Comparison of ENCODE assay signal across 20 cellular contexts in the genomic region with DNA sequence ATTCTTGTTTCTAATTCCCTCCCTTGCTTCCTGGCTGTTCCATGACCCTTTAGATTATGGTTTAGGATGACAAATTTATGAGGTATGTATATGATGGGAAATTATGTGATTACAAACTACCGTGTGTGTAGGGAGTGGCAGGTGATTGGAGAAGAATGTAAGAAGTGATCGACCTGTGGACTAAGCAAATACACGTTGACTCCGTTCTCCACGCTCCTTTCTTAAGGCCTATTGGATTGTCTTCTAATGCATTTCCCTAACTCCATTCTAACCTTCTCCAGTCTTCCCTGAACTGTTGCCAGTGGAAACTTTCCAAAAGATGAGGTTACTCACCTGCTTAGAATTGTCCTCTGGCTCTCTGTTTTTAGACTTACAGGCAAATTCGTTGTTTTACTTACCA. TPM values are rescaled to one million over a fixed set of nuclear protein-coding genes. Genes with fewer than 3 reads are reported as not detected.
DNase-seq lines count a peak whose midpoint lies in the region; ATAC-seq and TF ChIP-seq lines count a peak whose summit lies in the region.
"Had no signal": no experiment of that assay in that cellular context is flagged by ENCODE, and none has a peak within 500 bp of the region (broad histone marks: within the 10 kb centered on the region; RNA-seq: fewer than 3 reads in every experiment).

No MANE protein-coding gene starts in this region.

- H3K36me3 ChIP-seq in Panc1 (ENCODE audit: control insufficient read depth, insufficient read depth, low read length), result no peaks in the 10 kb centered on the region
- no peaks in the 10 kb centered on the region for H3K36me3 ChIP-seq in mucosa of rectum (ENCODE audit: control insufficient read depth in 2 of 2, insufficient read depth in 2 of 2, low read length in 2 of 2)
- H3K36me3 ChIP-seq in upper lobe of right lung, result no peaks in the 10 kb centered on the region

- DNase-seq in Panc1 (ENCODE audit: low read depth, low spot score) (no peak), dorsolateral prefrontal cortex (no peak), upper lobe of right lung (no peak), NCI-H510A treated with DMSO at 0.1 percent for 48 hours (lab: John Stamatoyannopoulos, UW) (no peak), Kasumi-1 (lab: John Stamatoyannopoulos, UW) (no peak)
- DNase-seq: CD8-positive, alpha-beta T cell; DMS79; GM23248; HCEC 1CT; KG1; NCI-H1417; NCI-H187 treated with DMSO at 0.1 percent for 48 hours; NCI-H446; Right ventricle myocardium superior; SK-N-SH had no signal

- H3K4me1 ChIP-seq in Panc1 (ENCODE audit: control insufficient read depth, insufficient read depth, low read length) (no peaks in the 10 kb centered on the region; the same call in none of the 2 replicates), mucosa of rectum (ENCODE audit: control insufficient read depth in 2 of 2, insufficient read depth in 2 of 2, low read length in 2 of 2) (peaks cover 36 to 47% of the 10 kb centered on the region in 2 donors), upper lobe of right lung (peaks cover 20% of the 10 kb centered on the region)
- H3K4me1 ChIP-seq: A549, BLaER1 had no signal

- ATAC-seq in Panc1 (peak; percentile 40), upper lobe of right lung (no peak), GM18858 (IDR thresholded peaks at IDR 0.05; ENCODE audit: unreplicated experiment) (no peak)
- ATAC-seq: CD8-positive, alpha-beta T cell had no signal

- no peaks in the 10 kb centered on the region for H3K27me3 ChIP-seq in Panc1 (ENCODE audit: control insufficient read depth, insufficient read depth, low read length)
- no peaks in the 10 kb centered on the region for H3K27me3 ChIP-seq in dorsolateral prefrontal cortex
- H3K27me3 ChIP-seq in mucosa of rectum (ENCODE audit: control insufficient read depth in 2 of 2, insufficient read depth in 2 of 2, low read length in 2 of 2), result no peaks in the 10 kb centered on the region
- H3K27me3 ChIP-seq in upper lobe of right lung, result no peaks in the 10 kb centered on the region
- H3K27me3 ChIP-seq: BLaER1 had no signal

- no peak overlapping the region for H3K9ac ChIP-seq in mucosa of rectum (ENCODE audit: low read depth in 1 of 2, low read length in 2 of 2)
- H3K9ac ChIP-seq: BLaER1, GM23248, SK-N-SH had no signal

- peaks cover 34% of the 10 kb centered on the region; the same call in 1 of the 2 replicates for H3K9me3 ChIP-seq in Panc1 (ENCODE audit: control insufficient read depth, insufficient read depth, low read depth, low read length)
- H3K9me3 ChIP-seq in mucosa of rectum (ENCODE audit: control insufficient read depth in 2 of 2, low read length in 2 of 2), result peaks cover 0 to 7% of the 10 kb centered on the region in 2 donors
- H3K9me3 ChIP-seq in upper lobe of right lung, result peaks cover 7% of the 10 kb centered on the region

- H3K27ac ChIP-seq in Panc1 (ENCODE audit: low read length), result peak overlapping the region; percentile 57
- H3K27ac ChIP-seq in dorsolateral prefrontal cortex, result peak overlapping the region in 41 of 59 donors; percentile 5 to 99 (median 73)
- H3K27ac ChIP-seq in mucosa of rectum (ENCODE audit: low read depth in 2 of 2, low read length in 2 of 2), result peak overlapping the region; percentile 81 to 89
- H3K27ac ChIP-seq in upper lobe of right lung, result peak overlapping the region; percentile 27
- H3K27ac ChIP-seq: A549, BLaER1, GM23248 had no signal

- CTCF ChIA-PET in Panc1 (lab: Charles Lee), result no interaction called here

- H3K4me3 ChIP-seq in Panc1 (ENCODE audit: low read depth in 2 of 2, low read length in 2 of 2) (no peak overlapping the region), dorsolateral prefrontal cortex (no peak overlapping the region), mucosa of rectum (ENCODE audit: low read length in 2 of 2) (peak overlapping the region; percentile 11 to 33), upper lobe of right lung (no peak overlapping the region)
- H3K4me3 ChIP-seq: A549, BLaER1, GM23248 had no signal

- intact Hi-C loops in Panc1 (cut with micrococcal nuclease; ENCODE audit: unreplicated experiment) (no loop called here), dorsolateral prefrontal cortex (cut with DNase I) (no loop called here), upper lobe of right lung (cut with DNase I) (no loop called here)

- no TSS peak for BruUV-seq in Panc1 (replicated peaks; lab: Mats Ljungman, UMichigan)

- in situ Hi-C loops in Panc1 (cut with HindIII; ENCODE audit: low pct_unique_long_range_greater_than_20kb, low sequenced_read_pairs), result no loop called here

- TF ChIP-seq CTCF in Panc1 (IDR thresholded peaks at IDR 0.05) (no peak), dorsolateral prefrontal cortex (IDR thresholded peaks at IDR 0.05 in 54 of 56, conservative IDR thresholded peaks at IDR 0.05 in 2 of 56; ENCODE audit: low read depth in 1 of 56, partially characterized antibody in 56 of 56) (no peak), upper lobe of right lung (IDR thresholded peaks at IDR 0.05) (no peak)

- POLR2A ChIA-PET in Panc1 (lab: Charles Lee), result no interaction called here

RNA-seq across cellular contexts. Expression of a gene that starts 36.6 kb away (rescaled TPM):
- total RNA-seq in Panc1 (2021; ENCODE audit: unreplicated experiment), result 9.4 TPM
- 6.6 TPM for polyA plus RNA-seq in Panc1 (2012; ENCODE audit: insufficient read length)
- 100 to 1,000 TPM in 23 of 120 experiments, 10 to 100 TPM in 97; 43.4 to 233 (median 75.7) TPM for total RNA-seq in dorsolateral prefrontal cortex
- 47.5 TPM for total RNA-seq in upper lobe of right lung
- total RNA-seq: HT-29 had no signal

Comparison
In these comparisons a context has a peak if more than half of its experiments do, and no peak if none do; other contexts are left out.
1. H3K27ac ChIP-seq: peak in every context shown above with its lines; median percentile 85 in mucosa of rectum; 73 in dorsolateral prefrontal cortex; 57 in Panc1; 27 in upper lobe of right lung.
2. H3K4me3 ChIP-seq: peak in mucosa of rectum (2 of 2); none in Panc1 (0 of 2), dorsolateral prefrontal cortex (0 of 59) and upper lobe of right lung (single experiment).